Comparison of ENCODE assay signal across 19 cellular contexts in the genomic region with DNA sequence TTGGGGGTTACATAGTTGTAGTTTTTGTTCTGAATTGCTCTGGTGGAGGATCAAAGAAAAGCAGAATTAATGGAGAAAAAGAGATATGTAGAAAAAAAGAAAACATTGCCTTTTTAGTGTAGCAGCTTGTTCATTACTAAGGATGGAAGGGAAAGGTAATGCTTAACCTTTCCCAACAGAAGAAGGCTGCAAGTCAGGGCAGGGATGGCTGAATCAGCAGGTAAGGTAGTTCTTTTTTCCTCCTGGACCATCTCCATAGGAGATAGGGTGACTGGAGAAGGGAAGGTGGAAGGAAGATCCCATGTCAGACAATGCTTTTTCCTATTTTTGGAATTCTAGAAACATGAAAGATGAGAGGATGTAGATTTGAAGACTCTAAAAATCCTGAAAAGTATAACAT.
DNase-seq lines count a peak whose midpoint lies in the region; ATAC-seq, FAIRE-seq and TF ChIP-seq lines count a peak whose summit lies in the region.
"Had no signal": no experiment of that assay in that cellular context is flagged by ENCODE, and none has a peak within 500 bp of the region (broad histone marks: within the 10 kb centered on the region; RNA-seq: fewer than 3 reads in every experiment).

No MANE protein-coding gene starts in this region.

- H3K27me3 Mint-ChIP-seq in activated naive CD8-positive, alpha-beta T cell, result no peaks in the 10 kb centered on the region
- no peaks in the 10 kb centered on the region for H3K27me3 Mint-ChIP-seq in activated naive CD8-positive, alpha-beta T cell treated with anti-CD3 and anti-CD28 coated beads for 36 hours
- no peaks in the 10 kb centered on the region for H3K27me3 Mint-ChIP-seq in T-helper 17 cell
- no peaks in the 10 kb centered on the region for H3K27me3 Mint-ChIP-seq in CD4-positive, alpha-beta T cell

- H3K27me3 ChIP-seq in bronchial epithelial cell (ENCODE audit: control insufficient read depth, insufficient read depth, low read length), result no peaks in the 10 kb centered on the region
- H3K27me3 ChIP-seq in CD4-positive, alpha-beta T cell (ENCODE audit: control insufficient read depth, insufficient read depth, low read length), result no peaks in the 10 kb centered on the region

- H3K36me3 ChIP-seq in bronchial epithelial cell (ENCODE audit: control insufficient read depth, insufficient read depth, low read length), result no peaks in the 10 kb centered on the region
- H3K36me3 ChIP-seq: BE2C had no signal

- H3K36me3 Mint-ChIP-seq in activated naive CD8-positive, alpha-beta T cell, result peaks cover 16% of the 10 kb centered on the region
- peaks cover 12% of the 10 kb centered on the region for H3K36me3 Mint-ChIP-seq in activated naive CD8-positive, alpha-beta T cell treated with anti-CD3 and anti-CD28 coated beads for 36 hours
- H3K36me3 Mint-ChIP-seq in T-helper 17 cell (ENCODE audit: low read depth), result peaks cover 5% of the 10 kb centered on the region
- H3K36me3 Mint-ChIP-seq in CD4-positive, alpha-beta T cell (ENCODE audit: low read depth), result no peaks in the 10 kb centered on the region

- H3K9me3 Mint-ChIP-seq in activated naive CD8-positive, alpha-beta T cell (ENCODE audit: low read depth), result no peaks in the 10 kb centered on the region
- no peaks in the 10 kb centered on the region for H3K9me3 Mint-ChIP-seq in activated naive CD8-positive, alpha-beta T cell treated with anti-CD3 and anti-CD28 coated beads for 36 hours
- no peaks in the 10 kb centered on the region for H3K9me3 Mint-ChIP-seq in CD4-positive, alpha-beta T cell
- H3K9me3 Mint-ChIP-seq: CD8-positive, alpha-beta T cell had no signal

- CTCF ChIA-PET in CD4-positive, alpha-beta T cell (lab: Charles Lee), result no interaction called here

- intact Hi-C loops in CD4-positive, alpha-beta T cell (cut with DNase I, micrococcal nuclease), result no loop called here

- DNase-seq in activated naive CD8-positive, alpha-beta T cell treated with anti-CD3 and anti-CD28 coated beads for 36 hours, result no peak
- DNase-seq in T-helper 17 cell, result no peak
- DNase-seq in bronchial epithelial cell (ENCODE audit: low read depth), result peak; percentile 74
- no peak for DNase-seq in DMS153 treated with DMSO at 0.1 percent for 48 hours (lab: John Stamatoyannopoulos, UW; ENCODE audit: unreplicated experiment)
- no peak for DNase-seq in ecto neural progenitor cell (ENCODE audit: low spot score)
- DNase-seq in CD4-positive, alpha-beta T cell, result no peak
- DNase-seq: BE2C; CD8-positive, alpha-beta T cell; COR-L47; DMS153; DND-41; GDM1 had no signal

- H3K4me1 Mint-ChIP-seq in activated naive CD8-positive, alpha-beta T cell (ENCODE audit: low read depth), result peaks cover 27% of the 10 kb centered on the region
- H3K4me1 Mint-ChIP-seq in activated naive CD8-positive, alpha-beta T cell treated with anti-CD3 and anti-CD28 coated beads for 36 hours, result peaks cover 10% of the 10 kb centered on the region
- H3K4me1 Mint-ChIP-seq in T-helper 17 cell, result peaks cover 34% of the 10 kb centered on the region
- H3K4me1 Mint-ChIP-seq in CD4-positive, alpha-beta T cell (ENCODE audit: low read depth), result peaks cover 14% of the 10 kb centered on the region

- ATAC-seq in T-helper 17 cell, result no peak
- no peak for ATAC-seq in CD4-positive, alpha-beta T cell (ENCODE audit: poor library complexity)
- ATAC-seq: A549; CD8-positive, alpha-beta T cell; HCT116 had no signal

- no peak for TF ChIP-seq CTCF in bronchial epithelial cell (IDR thresholded peaks at IDR 0.05; ENCODE audit: insufficient read depth, low read length, severe bottlenecking)
- no peak for TF ChIP-seq CTCF in CD4-positive, alpha-beta T cell (IDR thresholded peaks at IDR 0.05)

- H3K4me3 ChIP-seq in bronchial epithelial cell (ENCODE audit: low read depth, low read length), result no peak overlapping the region
- H3K4me3 ChIP-seq: A549 had no signal

- no peak overlapping the region for H3K27ac Mint-ChIP-seq in activated naive CD8-positive, alpha-beta T cell
- no peak overlapping the region for H3K27ac Mint-ChIP-seq in activated naive CD8-positive, alpha-beta T cell treated with anti-CD3 and anti-CD28 coated beads for 36 hours
- H3K27ac Mint-ChIP-seq in T-helper 17 cell, result peak overlapping the region; percentile 76
- H3K27ac Mint-ChIP-seq in CD4-positive, alpha-beta T cell, result no peak overlapping the region
- H3K27ac Mint-ChIP-seq: CD8-positive, alpha-beta T cell had no signal

- POLR2A ChIA-PET in CD4-positive, alpha-beta T cell (lab: Charles Lee), result no interaction called here

- no peak overlapping the region for H3K27ac ChIP-seq in CD4-positive, alpha-beta T cell (ENCODE audit: low read depth, low read length)
- H3K27ac ChIP-seq: A549, C4-2B had no signal

- no peak for FAIRE-seq in bronchial epithelial cell (lab: Jason Lieb, UNC)
- FAIRE-seq: A549, D721Med, GM12892, GM19239 had no signal

- H3K4me3 Mint-ChIP-seq in activated naive CD8-positive, alpha-beta T cell, result peak overlapping the region; percentile 21
- H3K4me3 Mint-ChIP-seq in activated naive CD8-positive, alpha-beta T cell treated with anti-CD3 and anti-CD28 coated beads for 36 hours, result no peak overlapping the region
- H3K4me3 Mint-ChIP-seq in T-helper 17 cell, result no peak overlapping the region
- no peak overlapping the region for H3K4me3 Mint-ChIP-seq in CD4-positive, alpha-beta T cell
- H3K4me3 Mint-ChIP-seq: CD8-positive, alpha-beta T cell had no signal

- no peaks in the 10 kb centered on the region for H3K9me3 ChIP-seq in T-helper 17 cell (ENCODE audit: control insufficient read depth, low read length, poor library complexity, severe bottlenecking)
- H3K9me3 ChIP-seq in CD4-positive, alpha-beta T cell (ENCODE audit: control insufficient read depth, low read length), result no peaks in the 10 kb centered on the region
- H3K9me3 ChIP-seq: A549, BE2C had no signal
